ENCODE assay signal across 1 cellular context in the genomic region with DNA sequence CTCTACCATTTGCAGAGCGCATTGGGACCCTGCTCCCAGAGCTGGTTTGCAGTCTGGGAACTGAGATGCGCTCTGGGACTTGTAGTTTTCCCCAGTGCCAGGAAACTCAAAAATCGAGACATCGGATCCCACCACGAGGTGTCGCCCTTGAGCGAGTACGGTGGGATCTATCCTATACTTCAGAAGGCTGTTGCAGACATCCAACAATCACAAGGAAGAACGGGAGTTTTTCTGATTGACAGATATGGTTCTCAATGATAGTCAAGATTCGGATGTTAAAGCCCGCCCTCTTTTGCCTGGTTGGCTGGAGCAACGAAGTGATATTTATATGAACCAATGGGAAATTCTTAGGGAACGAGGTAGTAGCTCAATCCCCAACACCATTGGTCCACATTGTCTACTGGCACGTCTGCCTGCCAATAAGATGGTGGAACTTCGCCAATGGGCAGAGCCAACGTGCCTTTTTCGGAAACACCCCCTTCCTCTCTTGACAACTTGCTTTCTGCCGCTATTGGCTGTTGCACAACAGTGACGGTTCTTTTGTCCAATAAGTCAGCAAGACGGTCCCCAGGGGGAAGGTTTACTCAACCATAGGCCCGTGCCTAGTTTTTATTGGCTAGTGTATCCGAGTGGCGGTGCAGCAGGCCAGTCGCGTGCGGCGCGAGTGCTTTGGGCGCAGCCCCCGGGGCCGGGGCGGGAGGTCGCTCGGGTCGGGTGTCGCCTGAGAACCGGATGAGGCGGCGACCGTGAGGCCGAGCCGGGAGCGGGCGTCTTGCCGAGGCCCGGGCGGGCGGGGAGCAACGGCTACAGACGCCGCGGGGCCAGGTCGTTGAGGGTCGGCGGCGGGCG.
TF ChIP-seq lines count a peak whose summit lies in the region.

A gene (plus strand): TSS at position 724 of the 849 bp plus-strand sequence. CDS start 164 bp downstream, outside the sequence.

TF ChIP-seq in IMR-90, 13 proteins besides CTCF, POLR2A, EP300 and RAD21 (continued from another document):
- TF ChIP-seq MAZ (IDR thresholded peaks at IDR 0.05; ENCODE audit: borderline replicate concordance, low read depth, low read length) = peak; percentile 88; the same call in 1 of the 2 replicates
